Comparison of ENCODE assay signal across 15 cellular contexts in the genomic region with DNA sequence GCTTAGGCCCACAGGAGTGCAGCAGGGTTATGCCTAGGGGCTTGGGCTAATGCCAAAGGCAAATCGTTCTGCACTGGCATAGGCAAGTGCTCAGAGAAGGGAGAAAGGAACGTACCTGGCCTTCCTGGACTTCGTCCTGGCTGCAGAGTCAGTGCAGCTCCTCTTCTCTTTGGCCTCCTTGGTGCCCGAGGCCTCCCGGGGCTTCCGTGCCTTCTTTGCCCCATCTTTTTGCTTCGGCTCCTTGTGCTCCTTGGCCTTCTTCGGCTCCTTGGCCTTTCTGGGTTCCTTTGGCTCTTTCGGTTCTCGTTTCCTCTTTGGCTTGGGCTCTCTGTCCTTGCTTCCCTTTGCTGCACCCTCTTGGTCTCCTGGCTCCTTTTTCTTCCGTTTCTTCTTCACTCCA.
DNase-seq lines count a peak whose midpoint lies in the region; ATAC-seq and TF ChIP-seq lines count a peak whose summit lies in the region.
"Had no signal": no experiment of that assay in that cellular context is flagged by ENCODE, and none has a peak within 500 bp of the region (broad histone marks: within the 10 kb centered on the region; RNA-seq: fewer than 3 reads in every experiment).

No MANE protein-coding gene starts in this region.

- no peak overlapping the region for H3K4me2 ChIP-seq in HCT116 (ENCODE audit: low read length)
- H3K4me2 ChIP-seq: BLaER1 had no signal

- H2AFZ ChIP-seq in HCT116 (ENCODE audit: low read depth, low read length, poor library complexity, severe bottlenecking): no peak overlapping the region
- H2AFZ ChIP-seq: GM23248 had no signal

- H3K4me1 Mint-ChIP-seq in WTC11: no peaks in the 10 kb centered on the region
- H3K4me1 Mint-ChIP-seq in progenitor cell of endocrine pancreas (ENCODE audit: low read depth): peaks cover 12% of the 10 kb centered on the region

- H4K20me1 ChIP-seq in HCT116 (ENCODE audit: insufficient read depth): no peaks in the 10 kb centered on the region

- ATAC-seq in HCT116 (no peak), WTC11 (no peak), HG03175 (IDR thresholded peaks at IDR 0.05; ENCODE audit: unreplicated experiment) (no peak), HG03280 (IDR thresholded peaks at IDR 0.05; ENCODE audit: unreplicated experiment) (no peak)

- POLR2A ChIA-PET in HCT116 (lab: Charles Lee): no interaction called here
- POLR2A ChIA-PET in WTC11 (lab: Charles Lee): no interaction called here

- H3K79me2 ChIP-seq in HCT116 (ENCODE audit: insufficient read depth, low read length): no peaks in the 10 kb centered on the region

- RAD21 ChIA-PET in HCT116 (lab: Charles Lee; ENCODE audit: low non-redundant PET in 1 of 2, low total read pairs in 2 of 2, uncharacterized antibody in 2 of 2, unreplicated experiment in 2 of 2): no interaction called here

- intact Hi-C loops in HCT116 (cut with micrococcal nuclease) (no loop called here), esophagus squamous epithelium (cut with DNase I) (no loop called here)

- TSS peak; percentile 57 for BruUV-seq in HCT116 (replicated peaks; lab: Mats Ljungman, UMichigan)

- peaks cover 7% of the 10 kb centered on the region for H3K9me3 Mint-ChIP-seq in WTC11
- H3K9me3 Mint-ChIP-seq in progenitor cell of endocrine pancreas (ENCODE audit: low read depth): peaks cover 6% of the 10 kb centered on the region

- peaks cover 18% of the 10 kb centered on the region for H3K36me3 Mint-ChIP-seq in WTC11
- peaks cover 16% of the 10 kb centered on the region for H3K36me3 Mint-ChIP-seq in progenitor cell of endocrine pancreas (ENCODE audit: insufficient read depth)

- TF ChIP-seq CTCF in HCT116 (IDR thresholded peaks at IDR 0.05 in 2 of 3, conservative IDR thresholded peaks at IDR 0.05 in 1 of 3; ENCODE audit: borderline replicate concordance in 1 of 3, insufficient read depth in 1 of 3, low read depth in 2 of 3, low read length in 2 of 3) (no peak), WTC11 (IDR thresholded peaks at IDR 0.05) (no peak), progenitor cell of endocrine pancreas (IDR thresholded peaks at IDR 0.05; ENCODE audit: unreplicated experiment) (no peak), esophagus squamous epithelium (IDR thresholded peaks at IDR 0.05) (no peak)

- H3K4me1 ChIP-seq in HCT116 (ENCODE audit: control insufficient read depth in 1 of 2, insufficient read depth in 2 of 2, low read length in 2 of 2): no peaks in the 10 kb centered on the region
- H3K4me1 ChIP-seq in esophagus squamous epithelium: peaks cover 0 to 9% (median 0%) of the 10 kb centered on the region in 3 donors
- H3K4me1 ChIP-seq: BLaER1 had no signal

- TF ChIP-seq POLR2A in HCT116 (IDR thresholded peaks at IDR 0.05; ENCODE audit: borderline replicate concordance, extremely low read depth, insufficient read depth, insufficient read length) (no peak), esophagus squamous epithelium (IDR thresholded peaks at IDR 0.05) (no peak)

- DNase-seq in NCI-H2081 (lab: John Stamatoyannopoulos, UW) (peak; percentile 3 to 19), NCI-H2081 treated with DMSO at 0.1 percent for 48 hours (lab: John Stamatoyannopoulos, UW) (no peak), HCT116 (ENCODE audit: low read depth, low spot score) (no peak), WTC11 (ENCODE audit: low spot score) (no peak), progenitor cell of endocrine pancreas (ENCODE audit: low spot score, unreplicated experiment) (no peak), esophagus squamous epithelium (lab: John Stamatoyannopoulos, UW) (no peak)
- DNase-seq: DMS 273 treated with DMSO at 0.1 percent for 48 hours, GM23248, KG1, NCI-H526, OCI-M1 had no signal

- TF ChIP-seq RAD21 in HCT116 (IDR thresholded peaks at IDR 0.05; ENCODE audit: low read depth): no peak

- peak overlapping the region; percentile 14; the same call in 1 of the 2 replicates for H3K27ac Mint-ChIP-seq in WTC11
- H3K27ac Mint-ChIP-seq in progenitor cell of endocrine pancreas: peak overlapping the region; percentile 23

- H3K27ac ChIP-seq in HCT116 (ENCODE audit: low read depth, low read length) (no peak overlapping the region), esophagus squamous epithelium (no peak overlapping the region)
- H3K27ac ChIP-seq: BLaER1, GM23248, RWPE1 had no signal

- no peaks in the 10 kb centered on the region for H3K9me2 ChIP-seq in HCT116 (ENCODE audit: insufficient read depth)

- H3K36me3 ChIP-seq in HCT116 (ENCODE audit: control insufficient read depth in 1 of 2, insufficient read depth in 2 of 2, low read length in 2 of 2) (no peaks in the 10 kb centered on the region), esophagus squamous epithelium (peaks cover 0 to 50% (median 8%) of the 10 kb centered on the region in 3 donors)

- no peak overlapping the region for H3K4me3 Mint-ChIP-seq in WTC11
- H3K4me3 Mint-ChIP-seq in progenitor cell of endocrine pancreas (ENCODE audit: low read depth): no peak overlapping the region

- H3K4me3 ChIP-seq in HCT116 (replicated peaks in 1 of 2; ENCODE audit: low read depth in 1 of 2, low read length in 2 of 2) (no peak overlapping the region), esophagus squamous epithelium (no peak overlapping the region)
- H3K4me3 ChIP-seq: BLaER1, GM23248 had no signal

- H3K27me3 Mint-ChIP-seq in WTC11 (ENCODE audit: low read depth): no peaks in the 10 kb centered on the region
- H3K27me3 Mint-ChIP-seq in progenitor cell of endocrine pancreas: no peaks in the 10 kb centered on the region

- H3K9ac ChIP-seq in HCT116 (ENCODE audit: low read length): no peak overlapping the region
- H3K9ac ChIP-seq: BLaER1, GM23248 had no signal

- 86 to 93% methylated on average over 11 of the region's 11 CpGs for WGBS in esophagus squamous epithelium, 2 donors

- no peaks in the 10 kb centered on the region for H3K27me3 ChIP-seq in HCT116 (ENCODE audit: insufficient read depth, low read length)
- no peaks in the 10 kb centered on the region for H3K27me3 ChIP-seq in esophagus squamous epithelium
- H3K27me3 ChIP-seq: BLaER1 had no signal

- H3K9me3 ChIP-seq in HCT116 (ENCODE audit: control insufficient read depth in 1 of 2, insufficient read depth in 1 of 2, low read depth in 1 of 2, low read length in 2 of 2): peaks cover 0 to 4% of the 10 kb centered on the region in 2 experiments; a peak in 1 of 4 replicates
- H3K9me3 ChIP-seq in esophagus squamous epithelium: peaks cover 0 to 2% (median 0%) of the 10 kb centered on the region in 3 donors

- CTCF ChIA-PET in HCT116 (lab: Charles Lee): no interaction called here
- CTCF ChIA-PET in WTC11 (lab: Charles Lee): no interaction called here

TF ChIP-seq in HCT116, 20 proteins besides CTCF, POLR2A, EP300 and RAD21 (continues in another document):
- no peak for TF ChIP-seq ZNF274 (IDR thresholded peaks at IDR 0.05; ENCODE audit: low read depth, low read length)
- no peak for TF ChIP-seq SIN3A (IDR thresholded peaks at IDR 0.05; ENCODE audit: low read depth)
- TF ChIP-seq, protein P1, sequence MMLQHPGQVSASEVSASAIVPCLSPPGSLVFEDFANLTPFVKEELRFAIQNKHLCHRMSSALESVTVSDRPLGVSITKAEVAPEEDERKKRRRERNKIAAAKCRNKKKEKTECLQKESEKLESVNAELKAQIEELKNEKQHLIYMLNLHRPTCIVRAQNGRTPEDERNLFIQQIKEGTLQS (IDR thresholded peaks at IDR 0.05): no peak
- no peak for TF ChIP-seq SRF (IDR thresholded peaks at IDR 0.05; ENCODE audit: low read depth)
- TF ChIP-seq EGR1 (IDR thresholded peaks at IDR 0.05; ENCODE audit: low read depth): no peak
- no peak for TF ChIP-seq SP1 (IDR thresholded peaks at IDR 0.05; ENCODE audit: low read depth)
- TF ChIP-seq TCF7L2 (IDR thresholded peaks at IDR 0.05; ENCODE audit: borderline replicate concordance, extremely low read depth, insufficient read depth, insufficient read length): no peak
- no peak for TF ChIP-seq EZH2phosphoT487 (IDR thresholded peaks at IDR 0.05; ENCODE audit: borderline replicate concordance)
- TF ChIP-seq POLR2AphosphoS5 (IDR thresholded peaks at IDR 0.05; ENCODE audit: low read depth, low read length): no peak
- TF ChIP-seq JUND (IDR thresholded peaks at IDR 0.05): no peak

TF ChIP-seq in WTC11, 78 proteins besides CTCF, POLR2A, EP300 and RAD21 (continues in another document):
- TF ChIP-seq SMAD3 (CRISPR knock-in tag; IDR thresholded peaks at IDR 0.05; ENCODE audit: borderline replicate concordance): no peak
- no peak for TF ChIP-seq ZNF232 (CRISPR knock-in tag; IDR thresholded peaks at IDR 0.05)
- TF ChIP-seq OVOL2 (CRISPR knock-in tag; IDR thresholded peaks at IDR 0.05; ENCODE audit: borderline replicate concordance): no peak
- TF ChIP-seq ATF1 (CRISPR knock-in tag; IDR thresholded peaks at IDR 0.05): no peak
- TF ChIP-seq, protein P2, sequence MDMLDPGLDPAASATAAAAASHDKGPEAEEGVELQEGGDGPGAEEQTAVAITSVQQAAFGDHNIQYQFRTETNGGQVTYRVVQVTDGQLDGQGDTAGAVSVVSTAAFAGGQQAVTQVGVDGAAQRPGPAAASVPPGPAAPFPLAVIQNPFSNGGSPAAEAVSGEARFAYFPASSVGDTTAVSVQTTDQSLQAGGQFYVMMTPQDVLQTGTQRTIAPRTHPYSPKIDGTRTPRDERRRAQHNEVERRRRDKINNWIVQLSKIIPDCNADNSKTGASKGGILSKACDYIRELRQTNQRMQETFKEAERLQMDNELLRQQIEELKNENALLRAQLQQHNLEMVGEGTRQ (CRISPR knock-in tag; IDR thresholded peaks at IDR 0.05): no peak
- TF ChIP-seq TP53 (CRISPR knock-in tag; IDR thresholded peaks at IDR 0.05): no peak
- TF ChIP-seq, protein P3, sequence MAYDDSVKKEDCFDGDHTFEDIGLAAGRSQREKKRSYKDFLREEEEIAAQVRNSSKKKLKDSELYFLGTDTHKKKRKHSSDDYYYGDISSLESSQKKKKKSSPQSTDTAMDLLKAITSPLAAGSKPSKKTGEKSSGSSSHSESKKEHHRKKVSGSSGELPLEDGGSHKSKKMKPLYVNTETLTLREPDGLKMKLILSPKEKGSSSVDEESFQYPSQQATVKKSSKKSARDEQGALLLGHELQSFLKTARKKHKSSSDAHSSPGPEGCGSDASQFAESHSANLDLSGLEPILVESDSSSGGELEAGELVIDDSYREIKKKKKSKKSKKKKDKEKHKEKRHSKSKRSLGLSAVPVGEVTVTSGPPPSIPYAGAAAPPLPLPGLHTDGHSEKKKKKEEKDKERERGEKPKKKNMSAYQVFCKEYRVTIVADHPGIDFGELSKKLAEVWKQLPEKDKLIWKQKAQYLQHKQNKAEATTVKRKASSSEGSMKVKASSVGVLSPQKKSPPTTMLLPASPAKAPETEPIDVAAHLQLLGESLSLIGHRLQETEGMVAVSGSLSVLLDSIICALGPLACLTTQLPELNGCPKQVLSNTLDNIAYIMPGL (CRISPR knock-in tag; IDR thresholded peaks at IDR 0.05): no peak
- TF ChIP-seq FOXK1 (CRISPR knock-in tag; IDR thresholded peaks at IDR 0.05): no peak
- TF ChIP-seq ELF4 (CRISPR knock-in tag; IDR thresholded peaks at IDR 0.05; ENCODE audit: low read depth): no peak
- no peak for TF ChIP-seq ESRRA (CRISPR knock-in tag; IDR thresholded peaks at IDR 0.05; ENCODE audit: borderline replicate concordance)
- TF ChIP-seq, protein P4, sequence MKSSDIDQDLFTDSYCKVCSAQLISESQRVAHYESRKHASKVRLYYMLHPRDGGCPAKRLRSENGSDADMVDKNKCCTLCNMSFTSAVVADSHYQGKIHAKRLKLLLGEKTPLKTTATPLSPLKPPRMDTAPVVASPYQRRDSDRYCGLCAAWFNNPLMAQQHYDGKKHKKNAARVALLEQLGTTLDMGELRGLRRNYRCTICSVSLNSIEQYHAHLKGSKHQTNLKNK (CRISPR knock-in tag; IDR thresholded peaks at IDR 0.05): no peak

Comparison
In these comparisons a context has a peak if more than half of its experiments do, and no peak if none do; other contexts are left out.
1. DNase-seq: peak in NCI-H2081 (2 of 2); none in NCI-H2081 treated with DMSO at 0.1 percent for 48 hours (single experiment), HCT116 (single experiment), WTC11 (single experiment), progenitor cell of endocrine pancreas (single experiment) and esophagus squamous epithelium (single experiment).